ENCODE assay signal across 17 cellular contexts in the genomic region with DNA sequence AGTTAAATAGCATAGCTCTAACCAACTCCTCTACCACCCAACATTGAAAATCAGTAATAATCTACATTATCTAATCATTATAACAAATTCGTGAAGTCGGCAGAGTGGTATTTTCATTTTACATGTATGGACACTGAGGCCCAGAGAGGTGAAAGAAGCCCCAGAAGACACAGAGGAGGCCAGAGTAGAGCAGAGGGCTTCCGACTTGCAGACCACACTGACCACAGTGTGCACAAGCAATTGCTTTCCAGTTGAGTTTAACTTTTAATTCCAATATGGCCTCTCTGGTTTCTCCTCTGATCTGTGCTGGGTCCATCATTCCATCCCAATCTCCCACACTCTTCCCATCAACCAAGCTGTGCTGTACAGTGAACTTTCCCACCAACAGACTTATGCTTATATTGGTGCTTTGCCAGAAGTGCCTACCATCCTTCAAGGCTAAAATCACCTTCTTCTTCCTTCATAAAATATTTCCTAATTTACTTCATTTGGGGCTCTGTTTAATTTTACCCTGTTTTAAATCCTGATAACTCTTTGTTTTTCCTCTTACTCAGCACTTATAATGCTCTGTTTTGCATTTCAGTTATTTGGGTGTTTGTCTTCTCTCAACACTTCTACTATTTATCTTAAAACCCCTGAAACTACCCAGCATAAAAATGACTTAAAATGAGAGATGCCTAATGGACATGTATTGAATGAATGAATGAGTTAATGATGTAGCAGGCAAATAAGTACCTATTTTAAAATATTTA.
DNase-seq lines count a peak whose midpoint lies in the region; ATAC-seq, FAIRE-seq and TF ChIP-seq lines count a peak whose summit lies in the region.
"Had no signal": no experiment of that assay in that cellular context is flagged by ENCODE, and none has a peak within 500 bp of the region (broad histone marks: within the 10 kb centered on the region; RNA-seq: fewer than 3 reads in every experiment).

No MANE protein-coding gene starts in this region.

- in situ Hi-C loops in IMR-90 (cut with MboI; ENCODE audit: low sequenced_read_pairs), result no loop called here
- in situ Hi-C loops in brain microvascular endothelial cell (cut with HindIII; ENCODE audit: low pct_ligation_motif_present, low sequenced_read_pairs), result no loop called here

- no peaks in the 10 kb centered on the region for H4K20me1 ChIP-seq in IMR-90 (ENCODE audit: insufficient read depth, low read length)

- H3K18ac ChIP-seq in IMR-90 (ENCODE audit: low read depth, low read length), result peak overlapping the region; percentile 78; the same call in 1 of the 2 replicates

- FAIRE-seq in pancreas (lab: Jason Lieb, UNC), result no peak
- FAIRE-seq: D721Med had no signal

- H2AFZ ChIP-seq in ACC112 (ENCODE audit: low read length, unreplicated experiment) (peak overlapping the region; percentile 64), IMR-90 (replicated peaks; ENCODE audit: low read length, poor library complexity) (no peak overlapping the region)

- WGBS in IMR-90 (ENCODE audit: extremely low coverage in 2 of 2, insufficient read length in 1 of 2), 2 experiments, result no CpG with 5 or more reads among the region's 3 CpGs
- WGBS in pancreas, 2 donors, result 81 to 83% methylated on average over 3 of the region's 3 CpGs

- no peak overlapping the region for H4K91ac ChIP-seq in IMR-90 (ENCODE audit: insufficient read depth, low read depth, low read length)

- H3K4me2 ChIP-seq in IMR-90 (ENCODE audit: low read depth, low read length), result no peak overlapping the region

- H3K27ac ChIP-seq in ACC112 (ENCODE audit: low read depth, low read length) (peak overlapping the region; percentile 27), IMR-90 (ENCODE audit: insufficient read depth, low read length) (no peak overlapping the region), brain microvascular endothelial cell (peak overlapping the region; percentile 90), pancreas (no peak overlapping the region)

- H3K27me3 Mint-ChIP-seq in natural killer cell (ENCODE audit: low read depth in 2 of 2), result no peaks in the 10 kb centered on the region
- peaks cover 4% of the 10 kb centered on the region for H3K27me3 Mint-ChIP-seq in activated CD8-positive, alpha-beta T cell treated with anti-CD3 and anti-CD28 coated beads for 36 hours
- H3K27me3 Mint-ChIP-seq: CD8-positive, alpha-beta memory T cell had no signal

- no peak overlapping the region for H2BK5ac ChIP-seq in IMR-90 (ENCODE audit: low read depth, low read length, poor library complexity, severe bottlenecking)

- H3K79me1 ChIP-seq in IMR-90 (ENCODE audit: low read depth in 1 of 2, low read length in 2 of 2), result no peaks in the 10 kb centered on the region

- CTCF ChIA-PET in IMR-90 (lab: Yijun Ruan, JAX), result no interaction called here
- CTCF ChIA-PET in activated CD8-positive, alpha-beta T cell treated with anti-CD3 and anti-CD28 coated beads for 36 hours (lab: Charles Lee), result interaction anchor here (2.3 to 7.5 kb wide), 2 partner anchors 9 to 62 kb away, joined by 7 to 57 read pairs; no protein-coding TSS in a partner anchor

- H3K79me2 ChIP-seq in ACC112 (ENCODE audit: control insufficient read depth, insufficient read depth, low read length, unreplicated experiment), result no peaks in the 10 kb centered on the region

- DNase-seq in IMR-90 (no peak), brain microvascular endothelial cell (no peak), natural killer cell (no peak), DMS153 (lab: John Stamatoyannopoulos, UW) (no peak), pancreas (no peak)
- DNase-seq in activated CD8-positive, alpha-beta T cell treated with anti-CD3 and anti-CD28 coated beads for 36 hours, result no peak
- DNase-seq: C1 segment of cervical spinal cord; CD8-positive, alpha-beta memory T cell; DMS79; NCI-H1105; NCI-H2081; NCI-H446 treated with DMSO at 0.1 percent for 48 hours; NCI-H69; OCI-M1; SHP77 treated with DMSO at 0.1 percent for 48 hours had no signal

- no peak overlapping the region for H3K4me3 ChIP-seq in ACC112 (ENCODE audit: low read depth, low read length)
- no peak overlapping the region for H3K4me3 ChIP-seq in IMR-90 (ENCODE audit: insufficient read depth, low read depth, low read length)
- H3K4me3 ChIP-seq in brain microvascular endothelial cell (ENCODE audit: low read depth, low read length), result no peak overlapping the region
- H3K4me3 ChIP-seq in pancreas, result no peak overlapping the region

- peak overlapping the region; percentile 38 for H3K4me3 Mint-ChIP-seq in natural killer cell
- no peak overlapping the region for H3K4me3 Mint-ChIP-seq in activated CD8-positive, alpha-beta T cell treated with anti-CD3 and anti-CD28 coated beads for 36 hours
- H3K4me3 Mint-ChIP-seq: CD8-positive, alpha-beta memory T cell had no signal

- TF ChIP-seq CTCF in IMR-90 (conservative IDR thresholded peaks at IDR 0.05; ENCODE audit: low read depth, low read length) (no peak), brain microvascular endothelial cell (IDR thresholded peaks at IDR 0.05; ENCODE audit: low read depth, low read length, missing control alignments) (no peak), natural killer cell (IDR thresholded peaks at IDR 0.05) (no peak), pancreas (IDR thresholded peaks at IDR 0.05) (no peak)
- TF ChIP-seq CTCF in activated CD8-positive, alpha-beta T cell treated with anti-CD3 and anti-CD28 coated beads for 36 hours (IDR thresholded peaks at IDR 0.05), result no peak

- POLR2A ChIA-PET in IMR-90 (lab: Charles Lee; ENCODE audit: unreplicated experiment), result interaction anchor here (0.6 kb wide), 1 partner anchor 108 kb away, joined by 4 read pairs; no protein-coding TSS in a partner anchor
- POLR2A ChIA-PET in activated CD8-positive, alpha-beta T cell treated with anti-CD3 and anti-CD28 coated beads for 36 hours (lab: Charles Lee), result no interaction called here

- peaks cover 8 to 12% of the 10 kb centered on the region in 2 donors for H3K4me1 Mint-ChIP-seq in natural killer cell
- peaks cover 7% of the 10 kb centered on the region for H3K4me1 Mint-ChIP-seq in activated CD8-positive, alpha-beta T cell treated with anti-CD3 and anti-CD28 coated beads for 36 hours (ENCODE audit: low read depth)
- H3K4me1 Mint-ChIP-seq: CD8-positive, alpha-beta memory T cell had no signal

- H4K5ac ChIP-seq in IMR-90 (ENCODE audit: low read depth, low read length), result peak overlapping the region; percentile 46; the same call in 1 of the 2 replicates

- no peak overlapping the region for H3K23ac ChIP-seq in IMR-90 (ENCODE audit: low read depth, low read length)

- intact Hi-C loops in IMR-90 (cut with micrococcal nuclease) (no loop called here), natural killer cell (cut with micrococcal nuclease) (no loop called here), pancreas (cut with DNase I) (no loop called here)
- intact Hi-C loops in activated CD8-positive, alpha-beta T cell treated with anti-CD3 and anti-CD28 coated beads for 36 hours (cut with micrococcal nuclease), result no loop called here

- peaks cover under 1% of the 10 kb centered on the region for H3K36me3 Mint-ChIP-seq in natural killer cell
- H3K36me3 Mint-ChIP-seq in activated CD8-positive, alpha-beta T cell treated with anti-CD3 and anti-CD28 coated beads for 36 hours (ENCODE audit: low read depth), result no peaks in the 10 kb centered on the region

- dilution Hi-C loops in IMR-90 (cut with HindIII; ENCODE audit: low sequenced_read_pairs, unreplicated experiment), result no loop called here

- no peak overlapping the region for H2AK5ac ChIP-seq in IMR-90 (ENCODE audit: low read depth, low read length)

- no peak overlapping the region for H3K56ac ChIP-seq in IMR-90 (ENCODE audit: extremely low read depth, insufficient read depth, low read length)

- ATAC-seq in IMR-90 (ENCODE audit: low read depth) (no peak), natural killer cell (peak in 1 of 3 donors; percentile 70), pancreas (no peak)
- ATAC-seq in activated CD8-positive, alpha-beta T cell treated with anti-CD3 and anti-CD28 coated beads for 36 hours, result no peak

- no peak overlapping the region for H3K9ac ChIP-seq in IMR-90 (ENCODE audit: low read depth, low read length)

- BruUV-seq in IMR-90 (replicated peaks; lab: Mats Ljungman, UMichigan), result no TSS peak

- TF ChIP-seq RAD21 in IMR-90 (IDR thresholded peaks at IDR 0.05; ENCODE audit: low read length), result no peak

- H3K9me3 ChIP-seq in IMR-90 (ENCODE audit: control insufficient read depth, insufficient read depth, low read length), result no peaks in the 10 kb centered on the region
- no peaks in the 10 kb centered on the region for H3K9me3 ChIP-seq in pancreas

- H2BK20ac ChIP-seq in IMR-90 (ENCODE audit: low read depth, low read length), result no peak overlapping the region; the same call in 1 of the 2 replicates

- TF ChIP-seq POLR2A in IMR-90 (IDR thresholded peaks at IDR 0.05; ENCODE audit: low read depth, low read length), result no peak

- no peaks in the 10 kb centered on the region for H3K27me3 ChIP-seq in ACC112 (ENCODE audit: insufficient read depth, low read length)
- no peaks in the 10 kb centered on the region for H3K27me3 ChIP-seq in IMR-90 (ENCODE audit: control insufficient read depth, insufficient read depth, low read length)
- no peaks in the 10 kb centered on the region for H3K27me3 ChIP-seq in brain microvascular endothelial cell (replicated peaks)
- H3K27me3 ChIP-seq in pancreas, result no peaks in the 10 kb centered on the region

- H3K4ac ChIP-seq in IMR-90 (ENCODE audit: low read depth, low read length), result peak overlapping the region; percentile 29; the same call in 1 of the 2 replicates

- no peak overlapping the region for H4K8ac ChIP-seq in IMR-90 (ENCODE audit: low read depth in 2 of 2, low read length in 2 of 2)

- no peaks in the 10 kb centered on the region for H3K9me3 Mint-ChIP-seq in natural killer cell
- H3K9me3 Mint-ChIP-seq in activated CD8-positive, alpha-beta T cell treated with anti-CD3 and anti-CD28 coated beads for 36 hours, result no peaks in the 10 kb centered on the region
- H3K9me3 Mint-ChIP-seq: CD8-positive, alpha-beta memory T cell had no signal

- H3K36me3 ChIP-seq in ACC112 (ENCODE audit: insufficient read depth, low read length) (no peaks in the 10 kb centered on the region), IMR-90 (ENCODE audit: control insufficient read depth, insufficient read depth, low read length) (no peaks in the 10 kb centered on the region), brain microvascular endothelial cell (replicated peaks) (no peaks in the 10 kb centered on the region), pancreas (no peaks in the 10 kb centered on the region)

- H3K14ac ChIP-seq in IMR-90 (replicated peaks; ENCODE audit: low read depth, low read length), result no peak overlapping the region

- peaks cover 23% of the 10 kb centered on the region for H3K4me1 ChIP-seq in ACC112 (ENCODE audit: control insufficient read depth, insufficient read depth, low read length, unreplicated experiment)
- peaks cover 6% of the 10 kb centered on the region; the same call in 1 of the 2 replicates for H3K4me1 ChIP-seq in IMR-90 (ENCODE audit: control insufficient read depth, insufficient read depth, low read length)
- H3K4me1 ChIP-seq in pancreas, result peaks cover 0 to 17% (median 5%) of the 10 kb centered on the region in 3 donors

- no peak overlapping the region for H2BK120ac ChIP-seq in IMR-90 (ENCODE audit: low read depth, low read length)

- H2BK15ac ChIP-seq in IMR-90 (ENCODE audit: low read depth, low read length), result no peak overlapping the region

- H3K27ac Mint-ChIP-seq in natural killer cell, result no peak overlapping the region
- H3K27ac Mint-ChIP-seq in activated CD8-positive, alpha-beta T cell treated with anti-CD3 and anti-CD28 coated beads for 36 hours, result no peak overlapping the region
- H3K27ac Mint-ChIP-seq: CD8-positive, alpha-beta memory T cell had no signal

- H2AK9ac ChIP-seq in IMR-90 (replicated peaks; ENCODE audit: low read depth, low read length, poor library complexity), result no peak overlapping the region

- peaks cover 5% of the 10 kb centered on the region; the same call in 1 of the 2 replicates for H3K9me1 ChIP-seq in IMR-90 (ENCODE audit: insufficient read depth, low read length)

Comparison
In these comparisons a context has a peak if more than half of its experiments do, and no peak if none do; other contexts are left out.
1. H3K27ac ChIP-seq: peak in ACC112 (single experiment) and brain microvascular endothelial cell (single experiment); none in IMR-90 (single experiment) and pancreas (0 of 4).